Comparison of ENCODE assay signal across 9 cellular contexts in the genomic region with DNA sequence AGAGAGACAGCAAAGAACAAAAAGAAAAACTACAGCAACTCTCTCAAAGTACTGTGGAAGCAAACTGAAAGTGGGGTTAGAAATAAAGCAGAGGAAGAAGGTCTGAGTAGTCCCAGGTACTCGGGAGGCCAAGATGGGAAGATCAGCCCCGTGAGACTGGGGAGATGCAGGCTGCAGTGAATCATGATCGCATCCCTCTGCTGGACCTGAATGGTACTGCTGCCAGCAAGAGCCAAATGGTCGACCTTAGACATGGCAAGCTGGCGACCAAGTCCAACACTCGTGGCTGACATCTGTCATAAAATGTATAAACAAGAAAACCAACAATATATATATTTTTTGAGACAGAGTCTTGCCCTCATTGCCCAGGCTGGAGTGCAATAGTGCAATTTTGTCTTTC.
DNase-seq lines count a peak whose midpoint lies in the region; ATAC-seq and TF ChIP-seq lines count a peak whose summit lies in the region.
"Had no signal": no experiment of that assay in that cellular context is flagged by ENCODE, and none has a peak within 500 bp of the region (broad histone marks: within the 10 kb centered on the region; RNA-seq: fewer than 3 reads in every experiment).

No MANE protein-coding gene starts in this region.

- in situ Hi-C loops in astrocyte of the spinal cord (cut with HindIII; ENCODE audit: low sequenced_read_pairs): no loop called here

- no peak for ATAC-seq in HG03159 (IDR thresholded peaks at IDR 0.05; ENCODE audit: unreplicated experiment)

- no peak overlapping the region for H3K4me3 ChIP-seq in astrocyte of the spinal cord (ENCODE audit: low read depth, low read length)
- H3K4me3 ChIP-seq: skin epidermis had no signal

- peak; percentile 43 for DNase-seq in CD1c-positive myeloid dendritic cell (ENCODE audit: extremely low spot score)
- peak; percentile 49 for DNase-seq in HEK293T (ENCODE audit: extremely low spot score)
- DNase-seq in T-helper 1 cell: peak; percentile 16 to 58 (median 39)
- no peak for DNase-seq in astrocyte of the spinal cord (ENCODE audit: low read depth, low spot score)
- peak; percentile 40 for DNase-seq in kidney tubule cell (ENCODE audit: low spot score)
- DNase-seq in stimulated activated CD8-positive, alpha-beta memory T cell treated with anti-CD3 and anti-CD28 coated beads, Interleukin-12 subunit alpha, Interleukin-12 subunit beta, amount 100 ng/mL, for 4 hours (ENCODE audit: low read depth): peak; percentile 17
- no peak for DNase-seq in LoVo (ENCODE audit: low spot score)

- POLR2A ChIA-PET in HEK293T (lab: Yijun Ruan, JAX): interaction anchor here (1.1 kb wide), 1 partner anchor 10 kb away, joined by 3 read pairs; no protein-coding TSS in a partner anchor

- peak; percentile 45 for TF ChIP-seq CTCF in astrocyte of the spinal cord (IDR thresholded peaks at IDR 0.05; ENCODE audit: low read depth, low read length)

- CTCF ChIA-PET in HEK293T (lab: Yijun Ruan, JAX): no interaction called here

TF ChIP-seq in HEK293T, 16 proteins besides CTCF, POLR2A, EP300 and RAD21:
- no peak for TF ChIP-seq FOXA1 (IDR thresholded peaks at IDR 0.05)
- no peak for TF ChIP-seq SP1 (IDR thresholded peaks at IDR 0.05)
- TF ChIP-seq ELF4 (IDR thresholded peaks at IDR 0.05): no peak
- no peak for TF ChIP-seq TARDBP (IDR thresholded peaks at IDR 0.05)
- no peak for TF ChIP-seq FOXM1 (IDR thresholded peaks at IDR 0.05; ENCODE audit: borderline replicate concordance)
- TF ChIP-seq NFRKB (IDR thresholded peaks at IDR 0.05): no peak
- TF ChIP-seq L3MBTL2 (conservative IDR thresholded peaks at IDR 0.05): no peak
- no peak for TF ChIP-seq CTBP1 (IDR thresholded peaks at IDR 0.05; ENCODE audit: borderline replicate concordance)
- no peak for TF ChIP-seq HDGF (IDR thresholded peaks at IDR 0.05; ENCODE audit: borderline replicate concordance)
- no peak for TF ChIP-seq SUZ12 (IDR thresholded peaks at IDR 0.05)
- TF ChIP-seq FOXK2 (IDR thresholded peaks at IDR 0.05): no peak
- no peak for TF ChIP-seq ZNF384 (IDR thresholded peaks at IDR 0.05)
- TF ChIP-seq BHLHE40 (IDR thresholded peaks at IDR 0.05; ENCODE audit: borderline replicate concordance): no peak
- TF ChIP-seq ARNT (IDR thresholded peaks at IDR 0.05): no peak
- no peak for TF ChIP-seq LEF1 (IDR thresholded peaks at IDR 0.05; ENCODE audit: borderline replicate concordance)
- TF ChIP-seq, protein P1, sequence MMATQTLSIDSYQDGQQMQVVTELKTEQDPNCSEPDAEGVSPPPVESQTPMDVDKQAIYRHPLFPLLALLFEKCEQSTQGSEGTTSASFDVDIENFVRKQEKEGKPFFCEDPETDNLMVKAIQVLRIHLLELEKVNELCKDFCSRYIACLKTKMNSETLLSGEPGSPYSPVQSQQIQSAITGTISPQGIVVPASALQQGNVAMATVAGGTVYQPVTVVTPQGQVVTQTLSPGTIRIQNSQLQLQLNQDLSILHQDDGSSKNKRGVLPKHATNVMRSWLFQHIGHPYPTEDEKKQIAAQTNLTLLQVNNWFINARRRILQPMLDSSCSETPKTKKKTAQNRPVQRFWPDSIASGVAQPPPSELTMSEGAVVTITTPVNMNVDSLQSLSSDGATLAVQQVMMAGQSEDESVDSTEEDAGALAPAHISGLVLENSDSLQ (IDR thresholded peaks at IDR 0.05): no peak

Comparison
In these comparisons a context has a peak if more than half of its experiments do, and no peak if none do; other contexts are left out.
1. DNase-seq: peak in CD1c-positive myeloid dendritic cell (single experiment), HEK293T (single experiment), T-helper 1 cell (5 of 5), kidney tubule cell (single experiment) and stimulated activated CD8-positive, alpha-beta memory T cell treated with anti-CD3 and anti-CD28 coated beads, Interleukin-12 subunit alpha, Interleukin-12 subunit beta, amount 100 ng/mL, for 4 hours (single experiment); none in astrocyte of the spinal cord (single experiment) and LoVo (single experiment).